ENCODE assay signal across 8 cellular contexts in the genomic region with DNA sequence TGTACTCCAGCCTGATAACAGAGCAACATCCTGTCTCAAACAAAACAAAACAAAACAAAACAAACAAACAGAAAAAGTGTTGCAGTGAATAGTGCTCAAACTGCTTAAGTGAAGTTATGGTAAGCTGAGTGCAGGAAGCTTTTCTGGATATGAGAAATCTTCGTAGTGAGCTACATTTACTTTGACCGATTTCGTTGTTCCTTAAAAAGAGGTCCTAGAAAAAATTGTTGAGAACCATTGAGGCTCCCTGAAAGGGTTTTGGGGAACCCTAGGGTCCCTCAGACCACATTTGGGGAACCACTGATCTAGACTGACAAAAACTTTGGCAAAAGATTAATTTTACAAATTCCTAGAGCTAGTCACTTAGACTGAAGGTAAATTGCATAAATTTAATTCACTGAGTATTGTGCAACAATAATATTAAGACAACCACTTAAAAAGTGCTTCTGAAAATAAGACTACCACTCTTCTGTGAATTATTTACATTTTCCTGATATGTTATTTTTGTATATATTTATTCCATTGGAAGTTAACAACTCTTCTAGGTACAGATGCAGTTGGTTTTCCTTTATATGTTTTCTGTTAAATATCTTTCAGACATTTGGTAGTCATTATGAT.
"Had no signal": no experiment of that assay in that cellular context is flagged by ENCODE, and none has a peak within 500 bp of the region (broad histone marks: within the 10 kb centered on the region; RNA-seq: fewer than 3 reads in every experiment).

No MANE protein-coding gene starts in this region.

- H3K4me1 Mint-ChIP-seq: IgD-negative memory B cell had no signal

- H3K9ac ChIP-seq: GM23248 had no signal

- H2AFZ ChIP-seq: GM23248 had no signal

- H3K4me3 Mint-ChIP-seq: IgD-negative memory B cell had no signal

- H3K4me3 ChIP-seq: GM23248 had no signal

- H3K27ac Mint-ChIP-seq: IgD-negative memory B cell had no signal

- DNase-seq: GM23248, HCEC 1CT, Kasumi-1, KG1 had no signal

- FAIRE-seq: H1, H54 had no signal

- H3K36me3 Mint-ChIP-seq: IgD-negative memory B cell had no signal

- H3K27ac ChIP-seq: GM23248, HL-60 had no signal
